Comparison of ENCODE assay signal across 10 cellular contexts in genomic region chr6:56699066-56699654, GRCh38. TPM values are rescaled to one million over a fixed set of nuclear protein-coding genes. Genes with fewer than 3 reads are reported as not detected.
A peak's percentile ranks its signal among the peaks of the same experiment; 100 is the strongest.
DNase-seq lines count a peak whose midpoint lies in the region; ATAC-seq and TF ChIP-seq lines count a peak whose summit lies in the region.
"Had no signal": no experiment of that assay in that cellular context is flagged by ENCODE, and none has a peak within 500 bp of the region (broad histone marks: within the 10 kb centered on the region; RNA-seq: fewer than 3 reads in every experiment).

No MANE protein-coding gene starts in this region.

- TF ChIP-seq CTCF in colonic mucosa (IDR thresholded peaks at IDR 0.05) (peak; percentile 43), neural crest cell (conservative IDR thresholded peaks at IDR 0.05) (peak; percentile 69), natural killer cell (IDR thresholded peaks at IDR 0.05) (no peak)

- H3K27me3 ChIP-seq in colonic mucosa, result no peaks in the 10 kb centered on the region

- DNase-seq in NCI-H1436 (lab: John Stamatoyannopoulos, UW), result peak; percentile 1
- no peak for DNase-seq in NCI-H1436 treated with DMSO at 0.1 percent for 48 hours (lab: John Stamatoyannopoulos, UW)
- peak; percentile 55 for DNase-seq in NCI-H69 (lab: John Stamatoyannopoulos, UW)
- no peak for DNase-seq in colonic mucosa
- DNase-seq in neural crest cell (ENCODE audit: low read depth, low spot score), result no peak
- DNase-seq in natural killer cell, result no peak
- DNase-seq: naive B cell had no signal

- H3K4me3 Mint-ChIP-seq in neural crest cell (no peak overlapping the region), natural killer cell (no peak overlapping the region)
- H3K4me3 Mint-ChIP-seq: CD4-positive, CD25-positive, alpha-beta regulatory T cell; naive B cell had no signal

- no peak overlapping the region for H3K9ac ChIP-seq in colonic mucosa (ENCODE audit: low read depth in 2 of 2, low read length in 2 of 2)

- H3K27me3 Mint-ChIP-seq in neural crest cell (ENCODE audit: low read depth) (no peaks in the 10 kb centered on the region), natural killer cell (ENCODE audit: low read depth in 2 of 2) (no peaks in the 10 kb centered on the region)
- H3K27me3 Mint-ChIP-seq: CD4-positive, CD25-positive, alpha-beta regulatory T cell; naive B cell had no signal

- peaks cover 19% of the 10 kb centered on the region for H3K36me3 Mint-ChIP-seq in neural crest cell (ENCODE audit: low read depth)
- no peaks in the 10 kb centered on the region for H3K36me3 Mint-ChIP-seq in natural killer cell
- H3K36me3 Mint-ChIP-seq: CD4-positive, CD25-positive, alpha-beta regulatory T cell; naive B cell had no signal

- no peak overlapping the region for H3K27ac ChIP-seq in colonic mucosa

- H3K4me3 ChIP-seq in colonic mucosa, result no peak overlapping the region

- H3K9me3 Mint-ChIP-seq in neural crest cell (peaks cover 4% of the 10 kb centered on the region), natural killer cell (no peaks in the 10 kb centered on the region)
- H3K9me3 Mint-ChIP-seq: naive B cell had no signal

- intact Hi-C loops in colonic mucosa (cut with DNase I), result loop anchor here (2.0 kb wide), 1 partner anchor 60 kb away; no protein-coding TSS in a partner anchor
- intact Hi-C loops in natural killer cell (cut with micrococcal nuclease), result no loop called here

- H3K27ac Mint-ChIP-seq in neural crest cell (ENCODE audit: unreplicated experiment), result no peak overlapping the region
- no peak overlapping the region for H3K27ac Mint-ChIP-seq in natural killer cell
- H3K27ac Mint-ChIP-seq: CD4-positive, CD25-positive, alpha-beta regulatory T cell; naive B cell had no signal

- no peaks in the 10 kb centered on the region for H3K9me3 ChIP-seq in colonic mucosa

- no peaks in the 10 kb centered on the region for H3K4me1 ChIP-seq in colonic mucosa

- H3K36me3 ChIP-seq in colonic mucosa, result no peaks in the 10 kb centered on the region

- peaks cover 5% of the 10 kb centered on the region for H3K4me1 Mint-ChIP-seq in neural crest cell
- no peaks in the 10 kb centered on the region for H3K4me1 Mint-ChIP-seq in natural killer cell
- H3K4me1 Mint-ChIP-seq: CD4-positive, CD25-positive, alpha-beta regulatory T cell; naive B cell had no signal

- ATAC-seq in HG03457 (IDR thresholded peaks at IDR 0.05; ENCODE audit: unreplicated experiment) (no peak), natural killer cell (no peak), HG02938 (IDR thresholded peaks at IDR 0.05; ENCODE audit: unreplicated experiment) (no peak)

RNA-seq across cellular contexts. Expression of gene DST, which starts 56.5 kb away (rescaled TPM):
- total RNA-seq in colonic mucosa (100 to 1,000 TPM; 115 to 197 TPM), neural crest cell (117 and 124 TPM in 2 replicates), natural killer cell (10 to 100 TPM in 1 of 3 donors, 1 to 10 TPM in 2; 5.6 to 14.7 (median 8.9) TPM)

Comparison
In these comparisons a context has a peak if more than half of its experiments do, and no peak if none do; other contexts are left out.
1. DNase-seq: peak in NCI-H1436 (single experiment) and NCI-H69 (single experiment); none in NCI-H1436 treated with DMSO at 0.1 percent for 48 hours (single experiment), colonic mucosa (single experiment), neural crest cell (single experiment) and natural killer cell (single experiment).